Comparison of ENCODE assay signal across 8 cellular contexts in genomic region chr13:27006519-27007161, GRCh38.
DNase-seq lines count a peak whose midpoint lies in the region; ATAC-seq, FAIRE-seq and TF ChIP-seq lines count a peak whose summit lies in the region.

No MANE protein-coding gene starts in this region.

- intact Hi-C loops in Calu3 (cut with micrococcal nuclease; ENCODE audit: unreplicated experiment): no loop called here
- intact Hi-C loops in left colon (cut with DNase I, micrococcal nuclease): no loop called here
- intact Hi-C loops in stomach (cut with DNase I; ENCODE audit: low total_unique reads): no loop called here

- H3K4me1 Mint-ChIP-seq in Calu3 (ENCODE audit: low read depth, unreplicated experiment): no peaks in the 10 kb centered on the region

- no peaks in the 10 kb centered on the region for H3K9me3 Mint-ChIP-seq in Calu3 (ENCODE audit: low read depth, unreplicated experiment)

- peak overlapping the region in 4 of 5 donors; percentile 18 to 63 (median 44) for H3K27ac ChIP-seq in stomach

- H3K4me3 ChIP-seq in bronchial epithelial cell (ENCODE audit: low read depth, low read length) (peak overlapping the region; percentile 28), stomach (peak overlapping the region; percentile 41 to 53 (median 49))

- no peak for TF ChIP-seq POLR2A in stomach (IDR thresholded peaks at IDR 0.05)

- peaks cover 6% of the 10 kb centered on the region for H3K27me3 ChIP-seq in bronchial epithelial cell (ENCODE audit: control insufficient read depth, insufficient read depth, low read length)
- H3K27me3 ChIP-seq in stomach: peaks cover 0 to 22% (median 4%) of the 10 kb centered on the region in 3 donors

- TF ChIP-seq CTCF in Calu3 (IDR thresholded peaks at IDR 0.05; ENCODE audit: unreplicated experiment): no peak
- TF ChIP-seq CTCF in bronchial epithelial cell (IDR thresholded peaks at IDR 0.05; ENCODE audit: insufficient read depth, low read length, severe bottlenecking): no peak
- TF ChIP-seq CTCF in stomach (IDR thresholded peaks at IDR 0.05): no peak
- TF ChIP-seq CTCF in GM10266 (IDR thresholded peaks at IDR 0.05; ENCODE audit: control insufficient read depth, insufficient read depth, low read depth, missing control alignments): no peak

- DNase-seq in Calu3 (peak; percentile 32), NCI-H187 treated with DMSO at 0.1 percent for 48 hours (lab: John Stamatoyannopoulos, UW) (peak; percentile 20), bronchial epithelial cell (ENCODE audit: low read depth) (no peak), left colon (peak; percentile 65 to 66), stomach (peak; percentile 54), GM10266 (ENCODE audit: extremely low spot score) (no peak)

- peaks cover 5 to 21% (median 17%) of the 10 kb centered on the region in 4 donors for H3K4me1 ChIP-seq in stomach

- ATAC-seq in left colon (peak; percentile 90), GM21786 (IDR thresholded peaks at IDR 0.05; ENCODE audit: unreplicated experiment) (no peak), GM21360 (IDR thresholded peaks at IDR 0.05; ENCODE audit: unreplicated experiment) (no peak)

- H3K36me3 Mint-ChIP-seq in Calu3 (ENCODE audit: insufficient read depth, unreplicated experiment): no peaks in the 10 kb centered on the region

- peak overlapping the region; percentile 53 for H3K4me3 Mint-ChIP-seq in Calu3 (ENCODE audit: low read depth, unreplicated experiment)

- TF ChIP-seq EP300 in stomach (IDR thresholded peaks at IDR 0.05): no peak

- H3K27me3 Mint-ChIP-seq in Calu3 (ENCODE audit: unreplicated experiment): peaks cover 41% of the 10 kb centered on the region

- H3K27ac Mint-ChIP-seq in Calu3 (ENCODE audit: unreplicated experiment): no peak overlapping the region

- WGBS in stomach, 5 donors: 2 to 6% (median 3%) methylated on average over 17 to 29 of the region's 29 CpGs

- no peak for FAIRE-seq in bronchial epithelial cell (lab: Jason Lieb, UNC)

- CTCF ChIA-PET in Calu3 (lab: Charles Lee): interaction anchor here (0.6 to 1.2 kb wide), 3 partner anchors 60 to 961 kb away, joined by 3 to 8 read pairs (median 4); no protein-coding TSS in a partner anchor

- no peaks in the 10 kb centered on the region for H3K36me3 ChIP-seq in bronchial epithelial cell (ENCODE audit: control insufficient read depth, insufficient read depth, low read length)
- no peaks in the 10 kb centered on the region for H3K36me3 ChIP-seq in stomach

- no peaks in the 10 kb centered on the region for H3K9me3 ChIP-seq in stomach

- BruUV-seq in Calu3 (replicated peaks; lab: Mats Ljungman, UMichigan): no TSS peak

Comparison
In these comparisons a context has a peak if more than half of its experiments do, and no peak if none do; other contexts are left out.
1. DNase-seq: peak in Calu3 (single experiment), NCI-H187 treated with DMSO at 0.1 percent for 48 hours (single experiment), left colon (2 of 2) and stomach (single experiment); none in bronchial epithelial cell (single experiment) and GM10266 (single experiment).